8 cellular contexts compared by ENCODE assay signal in genomic region chr19:57280165-57280912, GRCh38. TPM values are rescaled to one million over a fixed set of nuclear protein-coding genes. Genes with fewer than 3 reads are reported as not detected.
DNase-seq lines count a peak whose midpoint lies in the region; ATAC-seq and TF ChIP-seq lines count a peak whose summit lies in the region.

TSS of gene ZNF460 (plus strand) at chr19:57280485. CDS start at chr19:57280807, 322 bp downstream.

- TF ChIP-seq CTCF in OCI-LY1 (IDR thresholded peaks at IDR 0.05; ENCODE audit: low read length) (no peak), epithelial cell of esophagus (IDR thresholded peaks at IDR 0.05; ENCODE audit: insufficient read depth, low read depth, low read length, missing control alignments) (no peak)

- H3K9me3 ChIP-seq in OCI-LY1 (ENCODE audit: low read length): no peaks in the 10 kb centered on the region
- H3K9me3 ChIP-seq in mononuclear cell (ENCODE audit: low read depth, low read length): no peaks in the 10 kb centered on the region

- no peaks in the 10 kb centered on the region for H3F3A ChIP-seq in OCI-LY1 (ENCODE audit: insufficient read depth, low read length)

- peaks cover 25% of the 10 kb centered on the region for H3K36me3 ChIP-seq in OCI-LY1 (ENCODE audit: insufficient read depth, low read length)

- ATAC-seq in GM21526 (IDR thresholded peaks at IDR 0.05; ENCODE audit: low FRiP score, unreplicated experiment): peak; percentile 78

- H3K79me2 ChIP-seq in OCI-LY1 (ENCODE audit: insufficient read depth, low read length): peaks cover 32% of the 10 kb centered on the region

- no peaks in the 10 kb centered on the region for H4K20me1 ChIP-seq in OCI-LY1 (ENCODE audit: insufficient read depth, low read length)

- peak within 1 kb of the TSS; percentile 92 for H3K27ac ChIP-seq in OCI-LY1 (ENCODE audit: low read depth, low read length, poor library complexity, severe bottlenecking)

- peak within 1 kb of the TSS; percentile 47 for H2AFZ ChIP-seq in OCI-LY1 (ENCODE audit: low read length)

- H3K4me1 ChIP-seq in OCI-LY1 (ENCODE audit: insufficient read depth, low read length, severe bottlenecking): peaks cover 25% of the 10 kb centered on the region
- peaks cover 29% of the 10 kb centered on the region for H3K4me1 ChIP-seq in mononuclear cell (ENCODE audit: insufficient read depth, low read length)

- H3K4me2 ChIP-seq in OCI-LY1 (ENCODE audit: low read length): peak within 1 kb of the TSS; percentile 99

- H3K4me3 ChIP-seq in OCI-LY1 (ENCODE audit: low read depth, low read length, poor library complexity, severe bottlenecking): peak within 1 kb of the TSS; percentile 86
- peak within 1 kb of the TSS; percentile 97 for H3K4me3 ChIP-seq in epithelial cell of esophagus (ENCODE audit: low read length)
- H3K4me3 ChIP-seq in mononuclear cell (ENCODE audit: low read length): peak within 1 kb of the TSS; percentile 69

- no peaks in the 10 kb centered on the region for H3K9me2 ChIP-seq in OCI-LY1 (ENCODE audit: low read depth, low read length)

- H3K9ac ChIP-seq in OCI-LY1 (ENCODE audit: low read length): peak within 1 kb of the TSS; percentile 96

- H3K27me3 ChIP-seq in OCI-LY1 (ENCODE audit: insufficient read depth, low read length) (no peaks in the 10 kb centered on the region), mononuclear cell (ENCODE audit: insufficient read depth, low read length) (no peaks in the 10 kb centered on the region)

- DNase-seq in DMS 273 (lab: John Stamatoyannopoulos, UW; ENCODE audit: unreplicated experiment) (peak; percentile 99), HuH-7 (ENCODE audit: low spot score) (peak; percentile 88), epithelial cell of esophagus (ENCODE audit: low read depth) (peak; percentile 98)
- peak; percentile 98 for DNase-seq in activated CD8-positive, alpha-beta memory T cell treated with anti-CD3 and anti-CD28 coated beads, Interleukin-2, amount 50 U/mL, for 48 hours
- DNase-seq in stimulated activated CD8-positive, alpha-beta memory T cell treated with anti-CD3 and anti-CD28 coated beads, Interleukin-4, amount 100 ng/mL, for 1 hour (ENCODE audit: low read depth in 2 of 2, low spot score in 1 of 2): peak; percentile 94 to 96

RNA-seq across cellular contexts. Expression of gene ZNF460, which starts in this region (rescaled TPM):
- 90.5 TPM for total RNA-seq in mononuclear cell

Comparison
In these comparisons a context has a peak if more than half of its experiments do, and no peak if none do; other contexts are left out.
1. Peak in every context shown above with its lines: DNase-seq, ATAC-seq, H3K4me3 ChIP-seq and H3K27ac ChIP-seq.